In genomic region chr7:26650081-26650480, GRCh38 we compare ENCODE assay signal across 21 cellular contexts.
DNase-seq lines count a peak whose midpoint lies in the region; ATAC-seq and TF ChIP-seq lines count a peak whose summit lies in the region.
"Had no signal": no experiment of that assay in that cellular context is flagged by ENCODE, and none has a peak within 500 bp of the region (broad histone marks: within the 10 kb centered on the region; RNA-seq: fewer than 3 reads in every experiment).

No MANE protein-coding gene starts in this region.

- H3K4me1 Mint-ChIP-seq in nephron: peaks cover 33% of the 10 kb centered on the region
- H3K4me1 Mint-ChIP-seq: CD4-positive, alpha-beta memory T cell; CD4-positive, CD25-positive, alpha-beta regulatory T cell; CD8-positive, alpha-beta memory T cell had no signal

- H3K27me3 Mint-ChIP-seq in nephron (ENCODE audit: low read depth): peaks cover 15% of the 10 kb centered on the region
- H3K27me3 Mint-ChIP-seq: CD4-positive, CD25-positive, alpha-beta regulatory T cell had no signal

- ATAC-seq in GM19463 (IDR thresholded peaks at IDR 0.05; ENCODE audit: unreplicated experiment) (no peak), GM21619 (IDR thresholded peaks at IDR 0.05; ENCODE audit: unreplicated experiment) (no peak)

- DNase-seq in NCI-H446 treated with DMSO at 0.1 percent for 48 hours (lab: John Stamatoyannopoulos, UW): peak; percentile 11
- peak; percentile 50 to 60 for DNase-seq in cerebellar nuclear complex (lab: John Stamatoyannopoulos, UW)
- no peak for DNase-seq in COLO829 (ENCODE audit: low spot score)
- no peak for DNase-seq in COR-L47 (lab: John Stamatoyannopoulos, UW)
- DNase-seq: 8988T; ACHN; BE2C; CD4-positive, alpha-beta memory T cell; CD4-positive, CD25-positive, alpha-beta regulatory T cell; CD8-positive, alpha-beta memory T cell; DMS 273 treated with DMSO at 0.1 percent for 48 hours; DMS153; DMS53; DMS79; DND-41; EL; GF-D8 had no signal

- no peak overlapping the region for H3K4me3 Mint-ChIP-seq in nephron
- H3K4me3 Mint-ChIP-seq: CD14-positive monocyte; CD4-positive, alpha-beta memory T cell; CD4-positive, CD25-positive, alpha-beta regulatory T cell; CD8-positive, alpha-beta memory T cell had no signal

- no peaks in the 10 kb centered on the region for H3K9me3 Mint-ChIP-seq in nephron
- H3K9me3 Mint-ChIP-seq: CD14-positive monocyte; CD4-positive, alpha-beta memory T cell; CD8-positive, alpha-beta memory T cell had no signal

- TF ChIP-seq CTCF in nephron (IDR thresholded peaks at IDR 0.05; ENCODE audit: unreplicated experiment in 3 of 3): no peak

- peak overlapping the region in 2 of 3 experiments; percentile 19 to 46 for H3K27ac Mint-ChIP-seq in nephron
- H3K27ac Mint-ChIP-seq: CD14-positive monocyte; CD4-positive, alpha-beta memory T cell had no signal

- H3K36me3 Mint-ChIP-seq in nephron (ENCODE audit: low read depth): no peaks in the 10 kb centered on the region
- H3K36me3 Mint-ChIP-seq: CD4-positive, alpha-beta memory T cell; CD4-positive, CD25-positive, alpha-beta regulatory T cell; CD8-positive, alpha-beta memory T cell had no signal

Comparison
In these comparisons a context has a peak if more than half of its experiments do, and no peak if none do; other contexts are left out.
1. DNase-seq: peak in NCI-H446 treated with DMSO at 0.1 percent for 48 hours (single experiment) and cerebellar nuclear complex (2 of 2); none in COLO829 (single experiment) and COR-L47 (single experiment).